In the genomic region with DNA sequence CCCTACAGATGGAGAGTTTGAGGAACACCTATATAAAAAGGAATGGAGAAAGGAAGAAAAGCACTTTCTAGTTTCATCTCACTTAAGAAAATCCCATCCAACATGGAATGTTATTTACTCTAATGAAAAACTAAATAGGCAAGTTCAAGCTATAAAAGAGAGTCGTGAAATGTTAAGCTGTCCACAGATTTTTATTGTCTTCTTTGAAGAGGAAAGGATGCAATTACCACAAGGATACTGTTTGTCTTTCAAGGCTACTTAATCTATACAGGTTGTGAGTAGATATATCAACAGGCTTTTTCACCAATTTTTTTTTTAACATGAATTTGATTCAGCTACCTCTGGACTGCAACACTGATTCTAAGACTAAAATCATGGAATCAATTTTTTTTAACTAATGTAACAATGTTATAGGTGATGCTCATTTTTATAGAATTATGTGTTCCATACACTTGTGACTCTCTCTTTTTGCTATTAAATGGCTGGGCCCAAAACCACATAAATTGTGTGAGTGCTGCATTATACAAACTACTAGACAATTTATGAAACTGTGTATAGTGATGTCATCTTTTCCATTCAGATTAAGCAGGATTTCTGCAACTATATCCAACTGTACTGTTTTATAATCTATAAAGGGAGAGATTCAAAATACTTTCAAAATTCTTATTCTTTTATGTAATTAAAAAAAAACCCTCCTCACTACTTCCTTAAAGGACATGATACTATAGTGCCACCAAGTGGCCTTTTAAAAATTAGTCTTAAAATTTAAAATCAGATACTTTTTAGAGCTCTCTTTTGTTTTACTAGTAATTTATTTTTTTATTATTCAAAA, we compare ENCODE assay signal across 8 cellular contexts. TPM values are rescaled to one million over a fixed set of nuclear protein-coding genes. Genes with fewer than 3 reads are reported as not detected.
DNase-seq lines count a peak whose midpoint lies in the region; ATAC-seq and TF ChIP-seq lines count a peak whose summit lies in the region.

No MANE protein-coding gene starts in this region.

- H3K27ac Mint-ChIP-seq in activated T-cell treated with anti-CD3 and anti-CD28 coated beads, Interleukin-2, amount 50 U/mL, for 72 hours = peak overlapping the region; percentile 19

- in situ Hi-C loops in mammary epithelial cell (cut with MboI; ENCODE audit: low sequenced_read_pairs in 2 of 2) = no loop called here

- H3K4me3 ChIP-seq in mammary epithelial cell (replicated peaks in 1 of 3; ENCODE audit: insufficient read depth in 1 of 3, low read depth in 2 of 3, low read length in 3 of 3) = no peak overlapping the region

- no peaks in the 10 kb centered on the region for H3K4me1 ChIP-seq in mammary epithelial cell (ENCODE audit: insufficient read depth, low read length)

- CTCF ChIA-PET in mammary epithelial cell (lab: Charles Lee; ENCODE audit: low non-redundant PET) = interaction anchor here (0.5 to 1.0 kb wide), 8 partner anchors 16 to 420 kb away, joined by 3 to 9 read pairs (median 4); a partner anchor contains a TSS

- no peak overlapping the region for H3K4me2 ChIP-seq in mammary epithelial cell (ENCODE audit: insufficient read depth, low read depth, low read length)

- peaks cover 10% of the 10 kb centered on the region for H3K36me3 ChIP-seq in mammary epithelial cell (ENCODE audit: insufficient read depth, low read length)

- H3K9me3 ChIP-seq in mammary epithelial cell (replicated peaks; ENCODE audit: insufficient read depth, low read length) = no peaks in the 10 kb centered on the region

- H3K4me1 Mint-ChIP-seq in activated T-cell treated with anti-CD3 and anti-CD28 coated beads, Interleukin-2, amount 50 U/mL, for 72 hours (ENCODE audit: low read depth) = no peaks in the 10 kb centered on the region

- WGBS in mammary epithelial cell (ENCODE audit: low coverage, missing lambda C conversion rate) = 95% methylated on average over 1 of the region's 1 CpG

- no peak overlapping the region for H3K27ac ChIP-seq in mammary epithelial cell (ENCODE audit: insufficient read depth, low read depth, low read length)

- H3K9me3 Mint-ChIP-seq in activated T-cell treated with anti-CD3 and anti-CD28 coated beads, Interleukin-2, amount 50 U/mL, for 72 hours = no peaks in the 10 kb centered on the region

- no peaks in the 10 kb centered on the region for H3K79me2 ChIP-seq in mammary epithelial cell (ENCODE audit: insufficient read depth, low read length)

- peak; percentile 37 to 45 for TF ChIP-seq CTCF in mammary epithelial cell (conservative IDR thresholded peaks at IDR 0.05 in 1 of 2, IDR thresholded peaks at IDR 0.05 in 1 of 2; ENCODE audit: extremely low read depth in 1 of 2, insufficient read depth in 1 of 2, low read depth in 1 of 2, low read length in 2 of 2)

- no peak for ATAC-seq in activated T-cell treated with anti-CD3 and anti-CD28 coated beads, Interleukin-2, amount 50 U/mL, for 72 hours (replicated peaks in 1 of 2)
- ATAC-seq in HG03139 (IDR thresholded peaks at IDR 0.05; ENCODE audit: unreplicated experiment) (no peak), GM18867 (IDR thresholded peaks at IDR 0.05; ENCODE audit: unreplicated experiment) (no peak), GM18868 (IDR thresholded peaks at IDR 0.05; ENCODE audit: unreplicated experiment) (no peak)

- DNase-seq in activated T-cell treated with anti-CD3 and anti-CD28 coated beads, Interleukin-2, amount 50 U/mL, for 72 hours = no peak
- DNase-seq in activated T-cell treated with anti-CD3 and anti-CD28 coated beads for 4 hours (no peak), NCI-H69 (lab: John Stamatoyannopoulos, UW) (peak; percentile 54), mammary epithelial cell (no peak), medulla oblongata (ENCODE audit: extremely low spot score) (peak; percentile 38)

- H3K4me3 Mint-ChIP-seq in activated T-cell treated with anti-CD3 and anti-CD28 coated beads, Interleukin-2, amount 50 U/mL, for 72 hours = no peak overlapping the region

- intact Hi-C loops in mammary epithelial cell (cut with micrococcal nuclease) = loop anchor here (1.0 to 10.0 kb wide), 4 partner anchors 163 to 451 kb away; no protein-coding TSS in a partner anchor

- no peak overlapping the region for H2AFZ ChIP-seq in mammary epithelial cell (ENCODE audit: low read depth, low read length)

- peaks cover 0 to 5% of the 10 kb centered on the region in 2 donors for H3K36me3 Mint-ChIP-seq in activated T-cell treated with anti-CD3 and anti-CD28 coated beads, Interleukin-2, amount 50 U/mL, for 72 hours (ENCODE audit: insufficient read depth in 2 of 2)

- no peaks in the 10 kb centered on the region for H4K20me1 ChIP-seq in mammary epithelial cell (ENCODE audit: insufficient read depth, low read length)

- no peaks in the 10 kb centered on the region for H3K27me3 ChIP-seq in mammary epithelial cell (ENCODE audit: insufficient read depth, low read length)

- dilution Hi-C loops in mammary epithelial cell (cut with HindIII; ENCODE audit: low sequenced_read_pairs) = no loop called here

- H3K9ac ChIP-seq in mammary epithelial cell (ENCODE audit: insufficient read depth, low read length) = no peak overlapping the region

- no TSS peak for BruUV-seq in mammary epithelial cell (replicated peaks; lab: Mats Ljungman, UMichigan)

- no peaks in the 10 kb centered on the region for H3K27me3 Mint-ChIP-seq in activated T-cell treated with anti-CD3 and anti-CD28 coated beads, Interleukin-2, amount 50 U/mL, for 72 hours (ENCODE audit: low read depth)

RNA-seq across cellular contexts. Expression of a gene that starts 26.7 kb away (rescaled TPM):
- total RNA-seq in activated T-cell treated with anti-CD3 and anti-CD28 coated beads, Interleukin-2, amount 50 U/mL, for 72 hours = 10 to 100 TPM; 16.1 to 17.0 TPM
- 10 to 100 TPM in 1 of 2 donors, 1 to 10 TPM in 1; 8.8 to 51.6 TPM for total RNA-seq in mammary epithelial cell
- polyA plus RNA-seq in mammary epithelial cell = 12.7 TPM
- 21.8 TPM for polyA minus RNA-seq in mammary epithelial cell

Comparison
In these comparisons a context has a peak if more than half of its experiments do, and no peak if none do; other contexts are left out.
1. DNase-seq: peak in NCI-H69 (single experiment) and medulla oblongata (single experiment); none in activated T-cell treated with anti-CD3 and anti-CD28 coated beads, Interleukin-2, amount 50 U/mL, for 72 hours (0 of 2), activated T-cell treated with anti-CD3 and anti-CD28 coated beads for 4 hours (single experiment) and mammary epithelial cell (single experiment).